1 cellular context compared by ENCODE assay signal in the genomic region with DNA sequence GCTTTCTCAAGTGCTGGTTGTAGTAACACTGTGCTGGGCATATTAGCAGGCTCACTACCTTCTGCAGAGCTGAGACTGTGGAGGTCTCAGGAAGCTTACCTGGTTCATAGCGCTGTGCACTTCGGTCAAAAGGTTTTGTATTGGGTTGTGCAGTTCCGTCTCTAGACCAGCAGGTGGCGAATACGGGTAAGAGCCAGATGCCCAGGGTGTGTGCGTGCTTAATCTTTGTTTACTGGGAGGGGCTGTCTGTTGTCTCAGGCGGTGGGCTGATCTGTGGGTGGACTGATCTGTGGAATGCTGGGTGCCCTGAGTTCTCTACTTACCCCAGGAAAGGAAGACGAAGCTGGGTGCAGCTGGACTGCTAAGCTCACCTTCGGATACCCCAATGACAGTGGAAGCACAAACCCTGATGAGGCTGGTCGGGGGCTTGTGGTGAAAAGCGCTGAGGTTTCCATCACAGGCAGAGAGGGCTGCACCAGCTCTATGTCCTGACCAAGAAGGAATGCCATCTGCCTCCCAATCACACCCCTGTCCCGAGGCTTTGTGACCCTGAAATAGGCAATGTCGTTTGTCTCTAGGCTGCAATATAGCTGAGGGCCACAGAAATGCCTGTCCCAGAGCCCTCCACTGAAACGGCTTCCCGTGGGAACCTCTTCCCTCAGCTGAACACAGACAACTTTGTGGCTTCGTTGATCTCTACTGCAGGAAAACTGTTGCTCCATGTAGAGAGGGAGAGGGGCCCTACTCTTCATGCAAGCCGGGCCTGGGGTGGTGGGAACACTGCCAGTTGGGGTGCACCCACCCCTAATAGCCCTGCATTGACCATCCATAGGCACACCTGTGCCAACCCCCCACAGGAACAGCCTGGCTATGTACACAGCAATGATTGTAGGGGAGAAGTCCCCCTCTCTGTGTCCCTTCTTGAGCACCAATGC.
A peak's percentile ranks its signal among the peaks of the same experiment; 100 is the strongest.
TF ChIP-seq lines count a peak whose summit lies in the region.

No MANE protein-coding gene starts in this region.

TF ChIP-seq in HEK293, 187 proteins besides CTCF, POLR2A, EP300 and RAD21 (continued from another document):
- TF ChIP-seq, protein P1, sequence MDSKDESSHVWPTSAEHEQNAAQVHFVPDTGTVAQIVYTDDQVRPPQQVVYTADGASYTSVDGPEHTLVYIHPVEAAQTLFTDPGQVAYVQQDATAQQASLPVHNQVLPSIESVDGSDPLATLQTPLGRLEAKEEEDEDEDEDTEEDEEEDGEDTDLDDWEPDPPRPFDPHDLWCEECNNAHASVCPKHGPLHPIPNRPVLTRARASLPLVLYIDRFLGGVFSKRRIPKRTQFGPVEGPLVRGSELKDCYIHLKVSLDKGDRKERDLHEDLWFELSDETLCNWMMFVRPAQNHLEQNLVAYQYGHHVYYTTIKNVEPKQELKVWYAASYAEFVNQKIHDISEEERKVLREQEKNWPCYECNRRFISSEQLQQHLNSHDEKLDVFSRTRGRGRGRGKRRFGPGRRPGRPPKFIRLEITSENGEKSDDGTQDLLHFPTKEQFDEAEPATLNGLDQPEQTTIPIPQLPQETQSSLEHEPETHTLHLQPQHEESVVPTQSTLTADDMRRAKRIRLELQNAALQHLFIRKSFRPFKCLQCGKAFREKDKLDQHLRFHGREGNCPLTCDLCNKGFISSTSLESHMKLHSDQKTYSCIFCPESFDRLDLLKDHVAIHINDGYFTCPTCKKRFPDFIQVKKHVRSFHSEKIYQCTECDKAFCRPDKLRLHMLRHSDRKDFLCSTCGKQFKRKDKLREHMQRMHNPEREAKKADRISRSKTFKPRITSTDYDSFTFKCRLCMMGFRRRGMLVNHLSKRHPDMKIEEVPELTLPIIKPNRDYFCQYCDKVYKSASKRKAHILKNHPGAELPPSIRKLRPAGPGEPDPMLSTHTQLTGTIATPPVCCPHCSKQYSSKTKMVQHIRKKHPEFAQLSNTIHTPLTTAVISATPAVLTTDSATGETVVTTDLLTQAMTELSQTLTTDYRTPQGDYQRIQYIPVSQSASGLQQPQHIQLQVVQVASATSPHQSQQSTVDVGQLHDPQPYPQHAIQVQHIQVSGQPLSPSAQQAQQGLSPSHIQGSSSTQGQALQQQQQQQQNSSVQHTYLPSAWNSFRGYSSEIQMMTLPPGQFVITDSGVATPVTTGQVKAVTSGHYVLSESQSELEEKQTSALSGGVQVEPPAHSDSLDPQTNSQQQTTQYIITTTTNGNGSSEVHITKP (tag by site-specific recombination; IDR thresholded peaks at IDR 0.05): no peak
- TF ChIP-seq ZNF2 (tag by site-specific recombination; IDR thresholded peaks at IDR 0.05) (0 out of 2 replicates have a peak, but pooled peaks have one; percentile 49), ZNF426 (tag by site-specific recombination; IDR thresholded peaks at IDR 0.05) (no peak), TRIM28 (IDR thresholded peaks at IDR 0.05; ENCODE audit: borderline replicate concordance, low read length) (0 out of 2 replicates have a peak, but pooled peaks have one; percentile 34), PRDM1 (tag by site-specific recombination; IDR thresholded peaks at IDR 0.05) (no peak), ZFP69B (tag by site-specific recombination; IDR thresholded peaks at IDR 0.05) (no peak), ZNF335 (tag by site-specific recombination; conservative IDR thresholded peaks at IDR 0.05) (0 out of 2 replicates have a peak, but pooled peaks have one; percentile 15), ZSCAN16 (tag by site-specific recombination; IDR thresholded peaks at IDR 0.05) (no peak), ZNF324 (tag by site-specific recombination; IDR thresholded peaks at IDR 0.05) (no peak), ZNF623 (tag by site-specific recombination; IDR thresholded peaks at IDR 0.05) (no peak), ZNF560 (tag by site-specific recombination; IDR thresholded peaks at IDR 0.05; ENCODE audit: borderline replicate concordance) (no peak), ZFP37 (tag by site-specific recombination; IDR thresholded peaks at IDR 0.05) (0 out of 2 replicates have a peak, but pooled peaks have one; percentile 53), EGR2 (tag by site-specific recombination; IDR thresholded peaks at IDR 0.05; ENCODE audit: low read depth) (peak; percentile 66; the same call in 1 of the 2 replicates), ZNF394 (tag by site-specific recombination; IDR thresholded peaks at IDR 0.05; ENCODE audit: borderline replicate concordance) (no peak), ZBTB17 (tag by site-specific recombination; IDR thresholded peaks at IDR 0.05) (peak; percentile 57)
- TF ChIP-seq, protein P2, sequence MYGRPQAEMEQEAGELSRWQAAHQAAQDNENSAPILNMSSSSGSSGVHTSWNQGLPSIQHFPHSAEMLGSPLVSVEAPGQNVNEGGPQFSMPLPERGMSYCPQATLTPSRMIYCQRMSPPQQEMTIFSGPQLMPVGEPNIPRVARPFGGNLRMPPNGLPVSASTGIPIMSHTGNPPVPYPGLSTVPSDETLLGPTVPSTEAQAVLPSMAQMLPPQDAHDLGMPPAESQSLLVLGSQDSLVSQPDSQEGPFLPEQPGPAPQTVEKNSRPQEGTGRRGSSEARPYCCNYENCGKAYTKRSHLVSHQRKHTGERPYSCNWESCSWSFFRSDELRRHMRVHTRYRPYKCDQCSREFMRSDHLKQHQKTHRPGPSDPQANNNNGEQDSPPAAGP (tag by site-specific recombination; IDR thresholded peaks at IDR 0.05): 0 out of 2 replicates have a peak, but pooled peaks have one; percentile 46
- TF ChIP-seq, protein P3, sequence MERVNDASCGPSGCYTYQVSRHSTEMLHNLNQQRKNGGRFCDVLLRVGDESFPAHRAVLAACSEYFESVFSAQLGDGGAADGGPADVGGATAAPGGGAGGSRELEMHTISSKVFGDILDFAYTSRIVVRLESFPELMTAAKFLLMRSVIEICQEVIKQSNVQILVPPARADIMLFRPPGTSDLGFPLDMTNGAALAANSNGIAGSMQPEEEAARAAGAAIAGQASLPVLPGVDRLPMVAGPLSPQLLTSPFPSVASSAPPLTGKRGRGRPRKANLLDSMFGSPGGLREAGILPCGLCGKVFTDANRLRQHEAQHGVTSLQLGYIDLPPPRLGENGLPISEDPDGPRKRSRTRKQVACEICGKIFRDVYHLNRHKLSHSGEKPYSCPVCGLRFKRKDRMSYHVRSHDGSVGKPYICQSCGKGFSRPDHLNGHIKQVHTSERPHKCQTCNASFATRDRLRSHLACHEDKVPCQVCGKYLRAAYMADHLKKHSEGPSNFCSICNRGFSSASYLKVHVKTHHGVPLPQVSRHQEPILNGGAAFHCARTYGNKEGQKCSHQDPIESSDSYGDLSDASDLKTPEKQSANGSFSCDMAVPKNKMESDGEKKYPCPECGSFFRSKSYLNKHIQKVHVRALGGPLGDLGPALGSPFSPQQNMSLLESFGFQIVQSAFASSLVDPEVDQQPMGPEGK (tag by site-specific recombination; IDR thresholded peaks at IDR 0.05): peak; percentile 73
